In genomic region chr1:58902830-58903229, GRCh38 we compare ENCODE assay signal across 1 cellular context.
TF ChIP-seq lines count a peak whose summit lies in the region.

No MANE protein-coding gene starts in this region.

TF ChIP-seq in GM23338, 12 proteins besides CTCF, POLR2A, EP300 and RAD21 (continued from another document):
- TF ChIP-seq ZNF462 (CRISPR knock-in tag; IDR thresholded peaks at IDR 0.05) (no peak), ZNF331 (CRISPR knock-in tag; IDR thresholded peaks at IDR 0.05; ENCODE audit: low read depth) (no peak)
TF ChIP-seq in GM23338: peak in this region for 0.
